9 cellular contexts compared by ENCODE assay signal in the genomic region with DNA sequence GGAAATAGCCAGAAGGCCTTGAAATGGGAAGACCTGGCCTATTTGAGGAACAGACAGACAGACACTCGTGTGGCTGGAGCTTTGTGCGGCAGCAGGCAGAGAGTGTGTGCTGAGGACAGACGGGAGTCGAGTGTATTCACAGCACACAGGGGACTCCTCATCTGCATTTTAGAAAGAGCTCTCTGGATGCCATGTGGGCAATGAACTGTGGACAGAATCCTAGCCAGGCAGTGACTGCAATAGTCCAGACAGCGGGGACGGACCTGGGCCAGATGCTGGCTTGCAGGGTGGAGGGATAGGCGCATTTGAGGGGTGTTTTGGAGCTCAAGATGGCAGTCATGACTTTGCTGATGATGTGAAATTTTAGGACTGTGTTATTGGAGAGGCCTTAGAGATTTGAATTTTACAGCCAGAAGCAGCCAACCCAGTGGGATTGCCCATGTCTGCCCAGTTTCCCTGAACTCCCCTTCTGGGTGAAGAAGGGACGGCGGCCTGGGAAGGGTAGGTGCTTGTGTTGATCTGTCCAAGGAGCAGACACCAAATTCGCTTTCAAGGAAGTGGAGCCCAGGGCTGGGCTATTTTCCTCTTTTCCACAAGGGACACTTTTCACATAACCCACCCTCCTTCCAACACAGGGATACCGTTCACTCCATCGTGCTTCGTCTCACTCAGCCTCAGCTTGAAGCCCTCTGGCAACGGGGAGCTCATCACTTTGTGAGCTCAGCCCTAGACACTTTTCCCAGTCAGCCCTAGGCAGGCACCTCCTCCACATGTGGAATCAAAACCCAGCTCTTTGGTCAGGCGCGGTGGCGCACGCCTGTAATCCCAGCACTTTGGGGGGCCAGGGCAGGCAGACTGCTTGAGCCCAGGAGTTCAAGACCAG. TPM values are rescaled to one million over a fixed set of nuclear protein-coding genes. Genes with fewer than 3 reads are reported as not detected.
DNase-seq lines count a peak whose midpoint lies in the region; ATAC-seq and TF ChIP-seq lines count a peak whose summit lies in the region.
"Had no signal": no experiment of that assay in that cellular context is flagged by ENCODE, and none has a peak within 500 bp of the region (broad histone marks: within the 10 kb centered on the region; RNA-seq: fewer than 3 reads in every experiment).

No MANE protein-coding gene starts in this region.

- intact Hi-C loops in left lung (cut with DNase I) = no loop called here

- peak overlapping the region; percentile 13 for H3K27ac ChIP-seq in angular gyrus (ENCODE audit: low read depth, low read length)
- H3K27ac ChIP-seq in left lung = peak overlapping the region; percentile 69 to 79
- H3K27ac ChIP-seq in tibial nerve = peak overlapping the region in 3 of 4 donors; percentile 50 to 79 (median 61)

- no peak for DNase-seq in activated naive CD4-positive, alpha-beta T cell treated with anti-CD3 and anti-CD28 coated beads, Interleukin-2, amount 50 U/mL, for 72 hours (ENCODE audit: low spot score in 2 of 2)
- DNase-seq in activated naive CD4-positive, alpha-beta T cell (lab: John Stamatoyannopoulos, UW) = no peak
- DNase-seq in left lung (no peak), tibial nerve (ENCODE audit: low spot score in 2 of 2) (no peak), mucosa of gallbladder (ENCODE audit: low spot score) (no peak)

- H3K4me1 ChIP-seq in left lung (peaks cover 3 to 31% of the 10 kb centered on the region in 2 donors), tibial nerve (peaks cover 0 to 13% (median 0%) of the 10 kb centered on the region in 4 donors)

- no peak for ATAC-seq in activated naive CD4-positive, alpha-beta T cell treated with anti-CD3 and anti-CD28 coated beads, Interleukin-2, amount 50 U/mL, for 72 hours
- no peak for ATAC-seq in left lung
- no peak for ATAC-seq in HG03342 (IDR thresholded peaks at IDR 0.05; ENCODE audit: unreplicated experiment)
- ATAC-seq in GM21619 (IDR thresholded peaks at IDR 0.05; ENCODE audit: unreplicated experiment) = no peak

- TF ChIP-seq CTCF in left lung (IDR thresholded peaks at IDR 0.05) (no peak), tibial nerve (IDR thresholded peaks at IDR 0.05) (no peak)

- H3K9me3 ChIP-seq in left lung (no peaks in the 10 kb centered on the region), tibial nerve (no peaks in the 10 kb centered on the region)

- H3K27ac Mint-ChIP-seq in activated naive CD4-positive, alpha-beta T cell treated with anti-CD3 and anti-CD28 coated beads, Interleukin-2, amount 50 U/mL, for 72 hours = peak overlapping the region; percentile 83 to 96

- TF ChIP-seq POLR2A in tibial nerve (IDR thresholded peaks at IDR 0.05) = no peak

- H3K4me3 ChIP-seq in left lung (peak overlapping the region in 1 of 2 donors; percentile 21), tibial nerve (no peak overlapping the region)

- no peak for TF ChIP-seq EP300 in tibial nerve (IDR thresholded peaks at IDR 0.05)

- H3K9me3 Mint-ChIP-seq in activated naive CD4-positive, alpha-beta T cell treated with anti-CD3 and anti-CD28 coated beads, Interleukin-2, amount 50 U/mL, for 72 hours = no peaks in the 10 kb centered on the region

- H3K36me3 Mint-ChIP-seq in activated naive CD4-positive, alpha-beta T cell treated with anti-CD3 and anti-CD28 coated beads, Interleukin-2, amount 50 U/mL, for 72 hours = peaks cover 0 to 10% of the 10 kb centered on the region in 2 donors

- WGBS in tibial nerve, 2 donors = 86 to 87% methylated on average over 18 of the region's 18 CpGs

- H3K27me3 ChIP-seq in left lung = peaks cover 0 to 25% of the 10 kb centered on the region in 2 donors
- no peaks in the 10 kb centered on the region for H3K27me3 ChIP-seq in tibial nerve

- H3K36me3 ChIP-seq in left lung = no peaks in the 10 kb centered on the region
- no peaks in the 10 kb centered on the region for H3K36me3 ChIP-seq in tibial nerve

RNA-seq across cellular contexts. Expression of gene CHAF1B, which starts 43.8 kb away (rescaled TPM):
- total RNA-seq in activated naive CD4-positive, alpha-beta T cell treated with anti-CD3 and anti-CD28 coated beads, Interleukin-2, amount 50 U/mL, for 72 hours = 10 to 100 TPM; 27.5 to 33.1 TPM
- total RNA-seq in left lung (1 to 10 TPM; 4.1 to 6.6 TPM), tibial nerve (1 to 10 TPM in 1 of 4 donors, under 1 TPM in 3; 0.59 to 1.2 (median 0.86) TPM), mucosa of gallbladder (2.2 TPM)

RNA-seq across cellular contexts. Expression of gene CLDN14, which starts 50.9 kb away (rescaled TPM):
- not detected for total RNA-seq in activated naive CD4-positive, alpha-beta T cell treated with anti-CD3 and anti-CD28 coated beads, Interleukin-2, amount 50 U/mL, for 72 hours
- total RNA-seq in left lung (not detected), tibial nerve (1 to 10 TPM in 1 of 4 donors, not detected in 3; 1.3 TPM), mucosa of gallbladder (1.1 TPM)
- total RNA-seq: mononuclear cell had no signal

Comparison
In these comparisons a context has a peak if more than half of its experiments do, and no peak if none do; other contexts are left out.
1. H3K27ac ChIP-seq: peak in every context shown above with its lines; median percentile 74 in left lung; 61 in tibial nerve; 13 in angular gyrus.